In the genomic region with DNA sequence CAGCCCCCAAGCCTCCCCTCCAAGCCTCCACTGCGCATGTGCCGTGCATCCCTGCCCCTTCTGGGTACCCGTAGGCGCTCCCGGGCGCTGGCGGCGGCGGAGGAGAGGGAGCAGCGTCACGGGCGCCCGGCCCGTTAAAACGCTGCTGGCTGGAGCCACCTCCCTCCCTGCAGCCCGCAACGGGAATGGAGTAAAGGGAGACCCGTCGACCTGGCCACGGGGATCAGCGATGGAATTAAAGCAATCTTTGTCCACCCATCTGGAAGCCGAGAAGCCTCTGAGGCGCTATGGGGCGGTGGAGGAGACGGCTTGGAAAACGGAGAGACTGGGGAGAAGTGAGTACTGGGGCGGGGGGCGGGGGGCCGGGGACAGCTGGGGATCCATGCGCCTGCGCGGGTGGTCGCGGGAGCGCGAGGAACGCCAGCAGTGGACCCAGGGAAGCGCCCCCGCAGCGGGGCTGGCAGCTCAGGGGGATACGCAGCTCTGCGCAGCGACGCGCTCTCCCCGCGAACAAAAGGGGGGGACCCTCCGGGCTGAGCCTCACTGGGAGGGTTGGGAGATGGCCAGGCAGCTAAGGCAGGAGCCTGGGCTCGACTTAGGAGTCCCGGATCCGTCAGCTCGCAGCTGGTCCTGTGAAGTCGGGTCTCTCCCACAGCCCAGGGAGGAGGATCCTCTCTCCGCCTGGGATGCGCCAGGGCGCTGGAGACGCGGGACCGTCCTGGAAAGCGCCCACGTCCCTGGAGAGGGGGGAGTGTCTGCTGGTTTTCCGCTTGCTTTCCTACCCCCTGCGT, we compare ENCODE assay signal across 8 cellular contexts. TPM values are rescaled to one million over a fixed set of nuclear protein-coding genes. Genes with fewer than 3 reads are reported as not detected.
DNase-seq lines count a peak whose midpoint lies in the region; ATAC-seq lines count a peak whose summit lies in the region.

A gene (plus strand): TSS at position 164 of the 791 bp plus-strand sequence. CDS start 66 bp downstream, at position 230.

- DNase-seq in DMS79 treated with DMSO at 0.1 percent for 48 hours (lab: John Stamatoyannopoulos, UW) (peak; percentile 52), NCI-H446 treated with DMSO at 0.1 percent for 48 hours (lab: John Stamatoyannopoulos, UW) (peak; percentile 40), activated T-helper 1 cell treated with Interleukin-2 at 50 U/mL for 16 hours (ENCODE audit: low read depth) (peak; percentile 7)
- DNase-seq in stimulated activated CD8-positive, alpha-beta memory T cell treated with anti-CD3 and anti-CD28 coated beads, Interleukin-15, amount 100 ng/mL, for 4 hours (ENCODE audit: low read depth in 2 of 2): peak; percentile 13 to 22

- H3K27me3 ChIP-seq in mononuclear cell (ENCODE audit: insufficient read depth, low read length): peaks cover 34% of the 10 kb centered on the region

- no peaks in the 10 kb centered on the region for H3K9me3 ChIP-seq in mononuclear cell (ENCODE audit: low read depth, low read length)

- peak; percentile 67 for ATAC-seq in esophagus mucosa
- ATAC-seq in GM21447 (IDR thresholded peaks at IDR 0.05; ENCODE audit: unreplicated experiment): no peak
- ATAC-seq in GM21737 (IDR thresholded peaks at IDR 0.05; ENCODE audit: unreplicated experiment): no peak

- peaks cover 9% of the 10 kb centered on the region for H3K4me1 ChIP-seq in mononuclear cell (ENCODE audit: insufficient read depth, low read length)

- H3K4me3 ChIP-seq in mononuclear cell (ENCODE audit: low read length): peak within 1 kb of the TSS; percentile 33

RNA-seq across cellular contexts. Expression of the gene that starts here (rescaled TPM):
- total RNA-seq in esophagus mucosa (3.6 TPM), mononuclear cell (2.7 TPM)
